1 cellular context compared by ENCODE assay signal in genomic region chr1:45205910-45206721, GRCh38.
A peak's percentile ranks its signal among the peaks of the same experiment; 100 is the strongest.
TF ChIP-seq lines count a peak whose summit lies in the region.

TSS of gene ZSWIM5 (minus strand) at chr1:45206605. CDS start at chr1:45206350, 255 bp downstream.

TF ChIP-seq in HepG2, 621 proteins besides CTCF, POLR2A, EP300 and RAD21 (continued from another document):
- TF ChIP-seq, protein P1, sequence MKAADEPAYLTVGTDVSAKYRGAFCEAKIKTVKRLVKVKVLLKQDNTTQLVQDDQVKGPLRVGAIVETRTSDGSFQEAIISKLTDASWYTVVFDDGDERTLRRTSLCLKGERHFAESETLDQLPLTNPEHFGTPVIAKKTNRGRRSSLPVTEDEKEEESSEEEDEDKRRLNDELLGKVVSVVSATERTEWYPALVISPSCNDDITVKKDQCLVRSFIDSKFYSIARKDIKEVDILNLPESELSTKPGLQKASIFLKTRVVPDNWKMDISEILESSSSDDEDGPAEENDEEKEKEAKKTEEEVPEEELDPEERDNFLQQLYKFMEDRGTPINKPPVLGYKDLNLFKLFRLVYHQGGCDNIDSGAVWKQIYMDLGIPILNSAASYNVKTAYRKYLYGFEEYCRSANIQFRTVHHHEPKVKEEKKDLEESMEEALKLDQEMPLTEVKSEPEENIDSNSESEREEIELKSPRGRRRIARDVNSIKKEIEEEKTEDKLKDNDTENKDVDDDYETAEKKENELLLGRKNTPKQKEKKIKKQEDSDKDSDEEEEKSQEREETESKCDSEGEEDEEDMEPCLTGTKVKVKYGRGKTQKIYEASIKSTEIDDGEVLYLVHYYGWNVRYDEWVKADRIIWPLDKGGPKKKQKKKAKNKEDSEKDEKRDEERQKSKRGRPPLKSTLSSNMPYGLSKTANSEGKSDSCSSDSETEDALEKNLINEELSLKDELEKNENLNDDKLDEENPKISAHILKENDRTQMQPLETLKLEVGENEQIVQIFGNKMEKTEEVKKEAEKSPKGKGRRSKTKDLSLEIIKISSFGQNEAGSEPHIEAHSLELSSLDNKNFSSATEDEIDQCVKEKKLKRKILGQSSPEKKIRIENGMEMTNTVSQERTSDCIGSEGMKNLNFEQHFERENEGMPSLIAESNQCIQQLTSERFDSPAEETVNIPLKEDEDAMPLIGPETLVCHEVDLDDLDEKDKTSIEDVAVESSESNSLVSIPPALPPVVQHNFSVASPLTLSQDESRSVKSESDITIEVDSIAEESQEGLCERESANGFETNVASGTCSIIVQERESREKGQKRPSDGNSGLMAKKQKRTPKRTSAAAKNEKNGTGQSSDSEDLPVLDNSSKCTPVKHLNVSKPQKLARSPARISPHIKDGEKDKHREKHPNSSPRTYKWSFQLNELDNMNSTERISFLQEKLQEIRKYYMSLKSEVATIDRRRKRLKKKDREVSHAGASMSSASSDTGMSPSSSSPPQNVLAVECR (CRISPR knock-in tag; IDR thresholded peaks at IDR 0.05; ENCODE audit: borderline replicate concordance) = peak; percentile 75; the same call in 1 of the 2 replicates
- no peak for TF ChIP-seq KIAA2018 (CRISPR knock-in tag; IDR thresholded peaks at IDR 0.05; ENCODE audit: borderline replicate concordance)
- no peak for TF ChIP-seq TOPORS (CRISPR knock-in tag; IDR thresholded peaks at IDR 0.05)
- TF ChIP-seq ZNF691 (CRISPR knock-in tag; IDR thresholded peaks at IDR 0.05; ENCODE audit: borderline replicate concordance, low read depth) = no peak
- TF ChIP-seq, protein P2, sequence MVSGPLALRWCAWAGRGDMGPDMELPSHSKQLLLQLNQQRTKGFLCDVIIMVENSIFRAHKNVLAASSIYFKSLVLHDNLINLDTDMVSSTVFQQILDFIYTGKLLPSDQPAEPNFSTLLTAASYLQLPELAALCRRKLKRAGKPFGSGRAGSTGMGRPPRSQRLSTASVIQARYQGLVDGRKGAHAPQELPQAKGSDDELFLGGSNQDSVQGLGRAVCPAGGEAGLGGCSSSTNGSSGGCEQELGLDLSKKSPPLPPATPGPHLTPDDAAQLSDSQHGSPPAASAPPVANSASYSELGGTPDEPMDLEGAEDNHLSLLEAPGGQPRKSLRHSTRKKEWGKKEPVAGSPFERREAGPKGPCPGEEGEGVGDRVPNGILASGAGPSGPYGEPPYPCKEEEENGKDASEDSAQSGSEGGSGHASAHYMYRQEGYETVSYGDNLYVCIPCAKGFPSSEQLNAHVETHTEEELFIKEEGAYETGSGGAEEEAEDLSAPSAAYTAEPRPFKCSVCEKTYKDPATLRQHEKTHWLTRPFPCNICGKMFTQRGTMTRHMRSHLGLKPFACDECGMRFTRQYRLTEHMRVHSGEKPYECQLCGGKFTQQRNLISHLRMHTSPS (CRISPR knock-in tag; IDR thresholded peaks at IDR 0.05; ENCODE audit: low read depth) = 0 out of 2 replicates have a peak, but pooled peaks have one; percentile 25
- no peak for TF ChIP-seq DMAP1 (CRISPR knock-in tag; IDR thresholded peaks at IDR 0.05)
- no peak for TF ChIP-seq SP5 (CRISPR knock-in tag; IDR thresholded peaks at IDR 0.05; ENCODE audit: borderline replicate concordance, low read depth)
- no peak for TF ChIP-seq TRIM24 (CRISPR knock-in tag; IDR thresholded peaks at IDR 0.05)
- no peak for TF ChIP-seq ZNF576 (CRISPR knock-in tag; IDR thresholded peaks at IDR 0.05)
- TF ChIP-seq ZNF24 (IDR thresholded peaks at IDR 0.05) = no peak
- no peak for TF ChIP-seq SUZ12 (IDR thresholded peaks at IDR 0.05; ENCODE audit: low read depth, low read length)
- TF ChIP-seq MAFF (IDR thresholded peaks at IDR 0.05; ENCODE audit: low read depth, low read length) = no peak
